22 cellular contexts compared by ENCODE assay signal in genomic region chr19:12837225-12837624, GRCh38. TPM values are rescaled to one million over a fixed set of nuclear protein-coding genes. Genes with fewer than 3 reads are reported as not detected.
A peak's percentile ranks its signal among the peaks of the same experiment; 100 is the strongest.
DNase-seq lines count a peak whose midpoint lies in the region; ATAC-seq, FAIRE-seq and TF ChIP-seq lines count a peak whose summit lies in the region.
"Had no signal": no experiment of that assay in that cellular context is flagged by ENCODE, and none has a peak within 500 bp of the region (broad histone marks: within the 10 kb centered on the region; RNA-seq: fewer than 3 reads in every experiment).

No MANE protein-coding gene starts in this region.

- H3K4me3 Mint-ChIP-seq in activated CD4-positive, alpha-beta memory T cell treated with anti-CD3 and anti-CD28 coated beads for 36 hours = no peak overlapping the region
- H3K4me3 Mint-ChIP-seq in activated CD4-positive, alpha-beta memory T cell treated with anti-CD3 and anti-CD28 coated beads, Interleukin-2, amount 10 ng/mL, durations not matched to agents 7 days and 5 days = no peak overlapping the region
- peak overlapping the region; percentile 79 for H3K4me3 Mint-ChIP-seq in neural crest cell

- FAIRE-seq in K562 (lab: Jason Lieb, UNC) (peak; percentile 15), D721Med (lab: Jason Lieb, UNC) (no peak), kidney (lab: Jason Lieb, UNC) (no peak)
- FAIRE-seq: A204.1, GM19239, islet of Langerhans had no signal

- in situ Hi-C loops in K562 (cut with MboI) = no loop called here

- H3K27me3 Mint-ChIP-seq in activated CD4-positive, alpha-beta memory T cell treated with anti-CD3 and anti-CD28 coated beads for 36 hours = peaks cover 70% of the 10 kb centered on the region
- peaks cover 77% of the 10 kb centered on the region for H3K27me3 Mint-ChIP-seq in activated CD4-positive, alpha-beta memory T cell treated with anti-CD3 and anti-CD28 coated beads, Interleukin-2, amount 10 ng/mL, durations not matched to agents 7 days and 5 days
- H3K27me3 Mint-ChIP-seq in neural crest cell (ENCODE audit: low read depth) = peaks cover 88% of the 10 kb centered on the region

- no peak for TF ChIP-seq EP300 in K562 (IDR thresholded peaks at IDR 0.05; ENCODE audit: low read length)

- H4K20me1 ChIP-seq in K562 (replicated peaks; ENCODE audit: control insufficient read depth, insufficient read depth, low read length) = peaks cover 15% of the 10 kb centered on the region

- ATAC-seq in K562 = no peak
- ATAC-seq in GM21423 (IDR thresholded peaks at IDR 0.05; ENCODE audit: unreplicated experiment) = no peak
- ATAC-seq: heart left ventricle had no signal

- H3K9me1 ChIP-seq in K562 (ENCODE audit: control insufficient read depth, insufficient read depth, low read length) = no peaks in the 10 kb centered on the region

- POLR2A ChIA-PET in activated CD4-positive, alpha-beta memory T cell treated with anti-CD3 and anti-CD28 coated beads for 36 hours (lab: Charles Lee) = no interaction called here
- POLR2A ChIA-PET in activated CD4-positive, alpha-beta memory T cell treated with anti-CD3 and anti-CD28 coated beads, Interleukin-2, amount 10 ng/mL, durations not matched to agents 7 days and 5 days (lab: Charles Lee) = interaction anchor here (0.7 to 1.2 kb wide), 2 partner anchors 9 to 35 kb away, joined by 3 read pairs; partner anchors contain the start of genes PRDX2 and THSD8
- POLR2A ChIA-PET in HEK293 (lab: Yijun Ruan, JAX) = no interaction called here
- POLR2A ChIA-PET in K562 (lab: Yijun Ruan, JAX) = interaction anchor here (0.9 kb wide), 1 partner anchor 70 kb away, joined by 4 read pairs; no protein-coding TSS in a partner anchor

- H3K4me2 ChIP-seq in K562 (ENCODE audit: insufficient read depth, low read length) = no peak overlapping the region

- H3K9ac ChIP-seq in K562 (ENCODE audit: insufficient read depth in 1 of 2, low read depth in 2 of 2, low read length in 2 of 2) (no peak overlapping the region), kidney (ENCODE audit: low read length in 2 of 2) (no peak overlapping the region)

- H3K27me3 ChIP-seq in K562 (ENCODE audit: control insufficient read depth in 2 of 2, insufficient read depth in 2 of 2, low read length in 2 of 2) = no peaks in the 10 kb centered on the region; a peak in 1 of 5 replicates

- no peaks in the 10 kb centered on the region for H3K36me3 ChIP-seq in HEK293 (ENCODE audit: control insufficient read depth in 2 of 2, insufficient read depth in 1 of 2, low read length in 2 of 2)
- peaks cover 2% of the 10 kb centered on the region; the same call in 1 of the 3 replicates for H3K36me3 ChIP-seq in K562 (ENCODE audit: control insufficient read depth, insufficient read depth, low read length)
- no peaks in the 10 kb centered on the region for H3K36me3 ChIP-seq in kidney (ENCODE audit: control insufficient read depth in 1 of 2, insufficient read depth in 2 of 2, low read length in 2 of 2)
- H3K36me3 ChIP-seq: adrenal gland, heart left ventricle, neutrophil had no signal

- no peak for DNase-seq in activated CD4-positive, alpha-beta memory T cell treated with anti-CD3 and anti-CD28 coated beads for 36 hours
- DNase-seq in activated CD4-positive, alpha-beta memory T cell treated with anti-CD3 and anti-CD28 coated beads, Interleukin-2, amount 10 ng/mL, durations not matched to agents 7 days and 5 days = no peak
- peak in 3 of 4 experiments; percentile 39 to 47 (median 44) for DNase-seq in K562 (ENCODE audit: extremely low read depth in 1 of 4, low spot score in 3 of 4)
- no peak for DNase-seq in neural crest cell (ENCODE audit: low read depth, low spot score)
- DNase-seq in D721Med (ENCODE audit: insufficient read length, low spot score) = no peak
- DNase-seq in kidney = no peak
- DNase-seq: adrenal gland, heart left ventricle, mesenchymal stem cell, NCI-H187, NCI-H446 treated with DMSO at 0.1 percent for 48 hours, Right ventricle myocardium superior had no signal

- TF ChIP-seq RAD21 in K562 (CRISPR knock-in tag; conservative IDR thresholded peaks at IDR 0.05 in 1 of 2, IDR thresholded peaks at IDR 0.05 in 1 of 2) = no peak

- H3K27ac ChIP-seq in HEK293 (ENCODE audit: extremely low read depth, low read depth, low read length) (no peak overlapping the region), K562 (ENCODE audit: extremely low read depth, low read depth, low read length) (no peak overlapping the region), kidney (ENCODE audit: low read depth in 2 of 2, low read length in 2 of 2) (no peak overlapping the region)
- H3K27ac ChIP-seq: adrenal gland, heart left ventricle, neutrophil had no signal

- 0 out of 2 replicates have a peak, but pooled peaks cover 2% of the 10 kb centered on the region for H3K4me1 ChIP-seq in HEK293 (ENCODE audit: control insufficient read depth, insufficient read depth, low read length)
- H3K4me1 ChIP-seq in K562 (replicated peaks in 1 of 2; ENCODE audit: control insufficient read depth in 2 of 2, insufficient read depth in 2 of 2, low read length in 2 of 2) = peaks cover 53 to 72% of the 10 kb centered on the region in 2 experiments
- H3K4me1 ChIP-seq in kidney (ENCODE audit: control insufficient read depth in 1 of 2, insufficient read depth in 1 of 2, low read depth in 1 of 2, low read length in 2 of 2) = peaks cover 0 to 5% of the 10 kb centered on the region in 2 donors

- no peak for TF ChIP-seq CTCF in HEK293 (tag by site-specific recombination; IDR thresholded peaks at IDR 0.05)
- no peak for TF ChIP-seq CTCF in K562 (IDR thresholded peaks at IDR 0.05 in 2 of 3, conservative IDR thresholded peaks at IDR 0.05 in 1 of 3; ENCODE audit: insufficient read depth in 2 of 3, low read depth in 1 of 3, low read length in 3 of 3)
- no peak for TF ChIP-seq CTCF in neural crest cell (conservative IDR thresholded peaks at IDR 0.05)
- no peak for TF ChIP-seq CTCF in D721Med (IDR thresholded peaks at IDR 0.05; ENCODE audit: insufficient read depth, missing control alignments)
- TF ChIP-seq CTCF in kidney (IDR thresholded peaks at IDR 0.05; ENCODE audit: borderline replicate concordance, extremely low read depth, insufficient read depth) = no peak

- no peaks in the 10 kb centered on the region for H3K36me3 Mint-ChIP-seq in activated CD4-positive, alpha-beta memory T cell treated with anti-CD3 and anti-CD28 coated beads for 36 hours
- no peaks in the 10 kb centered on the region for H3K36me3 Mint-ChIP-seq in activated CD4-positive, alpha-beta memory T cell treated with anti-CD3 and anti-CD28 coated beads, Interleukin-2, amount 10 ng/mL, durations not matched to agents 7 days and 5 days (ENCODE audit: low read depth)
- no peaks in the 10 kb centered on the region for H3K36me3 Mint-ChIP-seq in neural crest cell (ENCODE audit: low read depth)

- H2AFZ ChIP-seq in K562 (ENCODE audit: low read depth, low read length) = no peak overlapping the region

- intact Hi-C loops in activated CD4-positive, alpha-beta memory T cell treated with anti-CD3 and anti-CD28 coated beads for 36 hours (cut with micrococcal nuclease) = loop anchor here (5.0 kb wide), 2 partner anchors 35 to 60 kb away; partner anchors contain the start of genes HOOK2, PRDX2 and THSD8
- intact Hi-C loops in K562 (cut with micrococcal nuclease) = loop anchor here (5.0 kb wide), 1 partner anchor 50 kb away; the partner anchor contains the start of gene KLF1
- intact Hi-C loops in kidney (cut with DNase I) = no loop called here

- peaks cover 20% of the 10 kb centered on the region for H3K79me2 ChIP-seq in K562 (ENCODE audit: control insufficient read depth, insufficient read depth, low read length)

- WGBS in K562 (ENCODE audit: insufficient coverage, low coverage, missing lambda C conversion rate) = 54% methylated on average over 4 of the region's 4 CpGs

- H3K4me1 Mint-ChIP-seq in activated CD4-positive, alpha-beta memory T cell treated with anti-CD3 and anti-CD28 coated beads for 36 hours (ENCODE audit: low read depth) = peaks cover 44% of the 10 kb centered on the region
- H3K4me1 Mint-ChIP-seq in activated CD4-positive, alpha-beta memory T cell treated with anti-CD3 and anti-CD28 coated beads, Interleukin-2, amount 10 ng/mL, durations not matched to agents 7 days and 5 days = peaks cover 50% of the 10 kb centered on the region
- peaks cover 52% of the 10 kb centered on the region for H3K4me1 Mint-ChIP-seq in neural crest cell

- no peak for TF ChIP-seq POLR2A in K562 (conservative IDR thresholded peaks at IDR 0.05)

- no peaks in the 10 kb centered on the region for H3K9me3 Mint-ChIP-seq in activated CD4-positive, alpha-beta memory T cell treated with anti-CD3 and anti-CD28 coated beads for 36 hours
- no peaks in the 10 kb centered on the region for H3K9me3 Mint-ChIP-seq in activated CD4-positive, alpha-beta memory T cell treated with anti-CD3 and anti-CD28 coated beads, Interleukin-2, amount 10 ng/mL, durations not matched to agents 7 days and 5 days
- no peaks in the 10 kb centered on the region for H3K9me3 Mint-ChIP-seq in neural crest cell
- H3K9me3 Mint-ChIP-seq: central memory CD8-positive, alpha-beta T cell had no signal

- BruUV-seq in K562 (replicated peaks; lab: Mats Ljungman, UMichigan) = no TSS peak

- CTCF ChIA-PET in activated CD4-positive, alpha-beta memory T cell treated with anti-CD3 and anti-CD28 coated beads for 36 hours (lab: Charles Lee) = interaction anchor here (0.9 to 2.2 kb wide), 6 partner anchors 8 to 75 kb away, joined by 3 to 17 read pairs (median 4); no protein-coding TSS in a partner anchor
- CTCF ChIA-PET in activated CD4-positive, alpha-beta memory T cell treated with anti-CD3 and anti-CD28 coated beads, Interleukin-2, amount 10 ng/mL, durations not matched to agents 7 days and 5 days (lab: Charles Lee) = interaction anchor here (0.7 to 1.8 kb wide), 5 partner anchors 10 to 77 kb away, joined by 3 to 15 read pairs (median 3); no protein-coding TSS in a partner anchor
- CTCF ChIA-PET in HEK293 (lab: Yijun Ruan, JAX) (interaction anchor here (0.6 to 1.9 kb wide), 15 partner anchors 10 to 1819 kb away, joined by 3 to 12 read pairs (median 4); partner anchors contain the start of genes THSD8 and ZNF20), K562 (lab: Yijun Ruan, JAX; ENCODE audit: low intra/inter-chr PET ratio) (no interaction called here)

- peak overlapping the region; percentile 20 for H3K27ac Mint-ChIP-seq in activated CD4-positive, alpha-beta memory T cell treated with anti-CD3 and anti-CD28 coated beads for 36 hours
- H3K27ac Mint-ChIP-seq in activated CD4-positive, alpha-beta memory T cell treated with anti-CD3 and anti-CD28 coated beads, Interleukin-2, amount 10 ng/mL, durations not matched to agents 7 days and 5 days = no peak overlapping the region
- H3K27ac Mint-ChIP-seq in neural crest cell (ENCODE audit: unreplicated experiment) = no peak overlapping the region

- H3K9me3 ChIP-seq in HEK293 (ENCODE audit: control insufficient read depth, insufficient read depth, low read depth, low read length) = no peaks in the 10 kb centered on the region
- no peaks in the 10 kb centered on the region for H3K9me3 ChIP-seq in K562 (replicated peaks; ENCODE audit: control insufficient read depth, insufficient read depth, low read depth, low read length)
- no peaks in the 10 kb centered on the region for H3K9me3 ChIP-seq in kidney (ENCODE audit: control insufficient read depth in 1 of 2, low read length in 2 of 2)
- H3K9me3 ChIP-seq: adrenal gland, heart left ventricle, neutrophil had no signal

- no peak overlapping the region for H3K4me3 ChIP-seq in HEK293 (ENCODE audit: low read depth, low read length)
- H3K4me3 ChIP-seq in K562 = no peak overlapping the region
- no peak overlapping the region for H3K4me3 ChIP-seq in kidney (ENCODE audit: low read length in 2 of 2)
- H3K4me3 ChIP-seq: adrenal gland had no signal

RNA-seq across cellular contexts. Expression of gene MAST1, which starts 1.1 kb away (rescaled TPM):
- total RNA-seq in activated CD4-positive, alpha-beta memory T cell treated with anti-CD3 and anti-CD28 coated beads for 36 hours = 1 to 10 TPM; 1.7 to 2.3 TPM
- total RNA-seq in activated CD4-positive, alpha-beta memory T cell treated with anti-CD3 and anti-CD28 coated beads, Interleukin-2, amount 10 ng/mL, durations not matched to agents 7 days and 5 days = 1 to 10 TPM; 1.1 to 2.1 TPM
- 16.9 and 44.1 TPM in 2 replicates for total RNA-seq in K562 (2011; cell fraction: chromatin; rRNA removed; ENCODE audit: low replicate concordance)
- total RNA-seq in K562 (2011; cell fraction: nucleolus; rRNA removed) = 24.6 and 28.7 TPM in 2 replicates
- 19.8 and 23.5 TPM in 2 replicates for total RNA-seq in K562 (2011; cell fraction: nucleoplasm; rRNA removed)
- total RNA-seq in K562 (2014; rRNA removed) = 3.9 and 5.7 TPM in 2 replicates
- 1.9 and 2.8 TPM in 2 replicates for total RNA-seq in K562 (2014; rRNA removed; fragmentation: Illumina TruSeq; extraction: Trizol)
- total RNA-seq in K562 (2015; rRNA removed; fragmentation: Illumina TruSeq; extraction: Trizol) = 2.9 and 3.1 TPM in 2 replicates
- 10.3 and 12.1 TPM in 2 replicates for total RNA-seq in K562 (2021)
- polyA plus RNA-seq in K562 (2011; rRNA removed) = 8.2 and 17.4 TPM in 2 replicates
- 12.7 and 13.3 TPM in 2 replicates for polyA plus RNA-seq in K562 (2011; cell fraction: cytosol; rRNA removed)
- polyA plus RNA-seq in K562 (2011; cell fraction: nucleus; rRNA removed) = 58.3 and 58.5 TPM in 2 replicates
- 6.0 and 9.1 TPM in 2 replicates for polyA plus RNA-seq in K562 (2012)
- polyA plus RNA-seq in K562 (2014; fragmentation: Illumina TruSeq; extraction: Trizol) = 6.4 and 8.8 TPM in 2 replicates
- polyA plus RNA-seq in K562 (2014; fragmentation: Nextera tagmentation; extraction: Ambion mirVana) = under 1 TPM; 0.48 to 0.67 TPM
- 7.6 and 10.5 TPM in 2 replicates for polyA plus RNA-seq in K562 (2014; rRNA removed)
- polyA minus RNA-seq in K562 (2011; rRNA and poly(A)+ RNA removed) = 5.9 and 8.4 TPM in 2 replicates
- 9.2 and 12.7 TPM in 2 replicates for polyA minus RNA-seq in K562 (2011; cell fraction: cytosol; rRNA and poly(A)+ RNA removed)
- 6.7 and 10.0 TPM in 2 replicates for polyA minus RNA-seq in K562 (2011; cell fraction: nucleus; rRNA and poly(A)+ RNA removed)
- 16.7 and 17.7 TPM in 2 replicates for total RNA-seq in neural crest cell
- total RNA-seq in kidney = 0.35 TPM
- polyA plus RNA-seq in kidney (ENCODE audit: insufficient read depth, low read depth, low replicate concordance) = 0.39 TPM
- total RNA-seq: Right ventricle myocardium superior had no signal

RNA-seq across cellular contexts. Expression of gene RTBDN, which starts 2.8 kb away (rescaled TPM):
- total RNA-seq in activated CD4-positive, alpha-beta memory T cell treated with anti-CD3 and anti-CD28 coated beads for 36 hours = not detected
- total RNA-seq in activated CD4-positive, alpha-beta memory T cell treated with anti-CD3 and anti-CD28 coated beads, Interleukin-2, amount 10 ng/mL, durations not matched to agents 7 days and 5 days = not detected
- 0.76 and 1.6 TPM in 2 replicates for total RNA-seq in K562 (2011; cell fraction: chromatin; rRNA removed; ENCODE audit: low replicate concordance)
- total RNA-seq in K562 (2011; cell fraction: nucleolus; rRNA removed) = 2.8 and 3.8 TPM in 2 replicates
- total RNA-seq in K562 (2011; cell fraction: nucleoplasm; rRNA removed) = 3.1 and 3.4 TPM in 2 replicates
- total RNA-seq in K562 (2014; rRNA removed) (0.73 and 1.1 TPM in 2 replicates), K562 (2014; rRNA removed; fragmentation: Illumina TruSeq; extraction: Trizol) (0.19 and 0.22 TPM in 2 replicates), K562 (2015; rRNA removed; fragmentation: Illumina TruSeq; extraction: Trizol) (0.40 and 1.1 TPM in 2 replicates), K562 (2021) (0.69 and 2.3 TPM in 2 replicates), neural crest cell (0.36 TPM in 1 of 2 replicates, not detected in the other), kidney (not detected)
- polyA plus RNA-seq in K562 (2011; rRNA removed) (0.86 and 0.87 TPM in 2 replicates), K562 (2014; fragmentation: Illumina TruSeq; extraction: Trizol) (0.96 and 1.2 TPM in 2 replicates), K562 (2014; fragmentation: Nextera tagmentation; extraction: Ambion mirVana) (under 1 TPM in 1 of 2 experiments, not detected in 1; 0.20 TPM), K562 (2014; rRNA removed) (0.58 and 1.9 TPM in 2 replicates), kidney (ENCODE audit: insufficient read depth, low read depth, low replicate concordance) (not detected)
- 1.4 and 1.9 TPM in 2 replicates for polyA plus RNA-seq in K562 (2011; cell fraction: cytosol; rRNA removed)
- 0.63 and 1.0 TPM in 2 replicates for polyA plus RNA-seq in K562 (2011; cell fraction: nucleus; rRNA removed)
- polyA plus RNA-seq in K562 (2012) = 2.0 and 3.5 TPM in 2 replicates
- polyA minus RNA-seq in K562 (2011; rRNA and poly(A)+ RNA removed) = not detected in 2 replicates
- 1.7 TPM in 1 of 2 replicates, not detected in the other for polyA minus RNA-seq in K562 (2011; cell fraction: cytosol; rRNA and poly(A)+ RNA removed)
- 0.56 TPM in 1 of 2 replicates, not detected in the other for polyA minus RNA-seq in K562 (2011; cell fraction: nucleus; rRNA and poly(A)+ RNA removed)
- total RNA-seq: fibroblast of lung; heart left ventricle; Right ventricle myocardium superior; T-helper 2 cell treated with Interferon-gamma antibody and Interleukin-4, amounts not matched to agents 100 ng/mL and 5 ng/mL, for 36 hours; urinary bladder had no signal
- polyA plus RNA-seq: fibroblast of lung, heart left ventricle had no signal

RNA-seq across cellular contexts. Expression of gene RNASEH2A, which starts 30.8 kb away (rescaled TPM):
- 10 to 100 TPM; 61.9 to 66.8 TPM for total RNA-seq in activated CD4-positive, alpha-beta memory T cell treated with anti-CD3 and anti-CD28 coated beads for 36 hours
- 10 to 100 TPM; 34.8 to 38.4 TPM for total RNA-seq in activated CD4-positive, alpha-beta memory T cell treated with anti-CD3 and anti-CD28 coated beads, Interleukin-2, amount 10 ng/mL, durations not matched to agents 7 days and 5 days
- 24.8 and 63.1 TPM in 2 replicates for total RNA-seq in K562 (2011; cell fraction: chromatin; rRNA removed; ENCODE audit: low replicate concordance)
- total RNA-seq in K562 (2011; cell fraction: nucleolus; rRNA removed) = 48.6 and 51.0 TPM in 2 replicates
- 42.1 and 45.2 TPM in 2 replicates for total RNA-seq in K562 (2011; cell fraction: nucleoplasm; rRNA removed)
- total RNA-seq in K562 (2014; rRNA removed) (62.7 and 80.8 TPM in 2 replicates), K562 (2014; rRNA removed; fragmentation: Illumina TruSeq; extraction: Trizol) (36.7 TPM in 2 replicates), K562 (2015; rRNA removed; fragmentation: Illumina TruSeq; extraction: Trizol) (60.2 and 61.7 TPM in 2 replicates), K562 (2021) (53.9 and 64.1 TPM in 2 replicates), neural crest cell (74.5 and 87.4 TPM in 2 replicates), kidney (7.9 TPM)
- polyA plus RNA-seq in K562 (2011; rRNA removed) (60.7 and 62.8 TPM in 2 replicates), K562 (2014; fragmentation: Illumina TruSeq; extraction: Trizol) (46.9 and 74.6 TPM in 2 replicates), K562 (2014; fragmentation: Nextera tagmentation; extraction: Ambion mirVana) (10 to 100 TPM; 22.3 to 34.6 TPM), K562 (2014; rRNA removed) (78.0 and 107 TPM in 2 replicates), kidney (ENCODE audit: insufficient read depth, low read depth, low replicate concordance) (1.3 TPM)
- polyA plus RNA-seq in K562 (2011; cell fraction: cytosol; rRNA removed) = 109 and 127 TPM in 2 replicates
- polyA plus RNA-seq in K562 (2011; cell fraction: nucleus; rRNA removed) = 59.9 and 78.3 TPM in 2 replicates
- polyA plus RNA-seq in K562 (2012) = 43.0 and 67.1 TPM in 2 replicates
- polyA minus RNA-seq in K562 (2011; rRNA and poly(A)+ RNA removed) = 62.8 and 83.0 TPM in 2 replicates
- polyA minus RNA-seq in K562 (2011; cell fraction: cytosol; rRNA and poly(A)+ RNA removed) = 47.4 and 60.5 TPM in 2 replicates
- 17.8 and 23.9 TPM in 2 replicates for polyA minus RNA-seq in K562 (2011; cell fraction: nucleus; rRNA and poly(A)+ RNA removed)

RNA-seq across cellular contexts. Expression of gene THSD8, which starts 35.4 kb away (rescaled TPM):
- total RNA-seq in activated CD4-positive, alpha-beta memory T cell treated with anti-CD3 and anti-CD28 coated beads for 36 hours = 10 to 100 TPM; 42.4 to 44.6 TPM
- 10 to 100 TPM; 19.2 to 25.5 TPM for total RNA-seq in activated CD4-positive, alpha-beta memory T cell treated with anti-CD3 and anti-CD28 coated beads, Interleukin-2, amount 10 ng/mL, durations not matched to agents 7 days and 5 days
- not detected in 2 replicates for total RNA-seq in K562 (2011; cell fraction: chromatin; rRNA removed; ENCODE audit: low replicate concordance)
- not detected in 2 replicates for total RNA-seq in K562 (2011; cell fraction: nucleolus; rRNA removed)
- not detected in 2 replicates for total RNA-seq in K562 (2011; cell fraction: nucleoplasm; rRNA removed)
- total RNA-seq in K562 (2014; rRNA removed) = 0.37 TPM in 1 of 2 replicates, not detected in the other
- 16.2 and 27.6 TPM in 2 replicates for total RNA-seq in K562 (2014; rRNA removed; fragmentation: Illumina TruSeq; extraction: Trizol)
- total RNA-seq in K562 (2015; rRNA removed; fragmentation: Illumina TruSeq; extraction: Trizol) = 8.4 TPM in 1 of 2 replicates, not detected in the other
- 42.4 and 49.3 TPM in 2 replicates for total RNA-seq in K562 (2021)
- polyA plus RNA-seq in K562 (2011; rRNA removed) = 11.9 and 13.4 TPM in 2 replicates
- 4.1 TPM in 1 of 2 replicates, not detected in the other for polyA plus RNA-seq in K562 (2011; cell fraction: cytosol; rRNA removed)
- 3.7 and 3.9 TPM in 2 replicates for polyA plus RNA-seq in K562 (2011; cell fraction: nucleus; rRNA removed)
- 43.9 and 89.6 TPM in 2 replicates for polyA plus RNA-seq in K562 (2012)
- polyA plus RNA-seq in K562 (2014; fragmentation: Illumina TruSeq; extraction: Trizol) = 3.5 and 28.6 TPM in 2 replicates
- polyA plus RNA-seq in K562 (2014; fragmentation: Nextera tagmentation; extraction: Ambion mirVana) = 10 to 100 TPM; 13.2 to 19.9 TPM
- polyA plus RNA-seq in K562 (2014; rRNA removed) = not detected in 2 replicates
- polyA minus RNA-seq in K562 (2011; rRNA and poly(A)+ RNA removed) = 10.0 and 14.0 TPM in 2 replicates
- not detected in 2 replicates for polyA minus RNA-seq in K562 (2011; cell fraction: cytosol; rRNA and poly(A)+ RNA removed)
- polyA minus RNA-seq in K562 (2011; cell fraction: nucleus; rRNA and poly(A)+ RNA removed) = not detected in 2 replicates
- 34.7 and 49.1 TPM in 2 replicates for total RNA-seq in neural crest cell
- 3.2 TPM for total RNA-seq in kidney
- polyA plus RNA-seq in kidney (ENCODE audit: insufficient read depth, low read depth, low replicate concordance) = 10.0 TPM
- total RNA-seq: fibroblast of lung, urinary bladder had no signal
- polyA plus RNA-seq: fibroblast of lung, urinary bladder had no signal

RNA-seq across cellular contexts. Expression of gene PRDX2, which starts 35.6 kb away (rescaled TPM):
- total RNA-seq in activated CD4-positive, alpha-beta memory T cell treated with anti-CD3 and anti-CD28 coated beads for 36 hours = 100 to 1,000 TPM; 253 to 258 TPM
- total RNA-seq in activated CD4-positive, alpha-beta memory T cell treated with anti-CD3 and anti-CD28 coated beads, Interleukin-2, amount 10 ng/mL, durations not matched to agents 7 days and 5 days = 100 to 1,000 TPM; 234 to 240 TPM
- total RNA-seq in K562 (2011; cell fraction: chromatin; rRNA removed; ENCODE audit: low replicate concordance) = 60.0 and 151 TPM in 2 replicates
- 145 and 159 TPM in 2 replicates for total RNA-seq in K562 (2011; cell fraction: nucleolus; rRNA removed)
- total RNA-seq in K562 (2011; cell fraction: nucleoplasm; rRNA removed) = 97.9 and 99.4 TPM in 2 replicates
- total RNA-seq in K562 (2014; rRNA removed) (416 and 546 TPM in 2 replicates), K562 (2014; rRNA removed; fragmentation: Illumina TruSeq; extraction: Trizol) (152 and 249 TPM in 2 replicates), K562 (2015; rRNA removed; fragmentation: Illumina TruSeq; extraction: Trizol) (343 and 347 TPM in 2 replicates), K562 (2021) (415 and 416 TPM in 2 replicates), neural crest cell (651 and 672 TPM in 2 replicates), kidney (171 TPM)
- polyA plus RNA-seq in K562 (2011; rRNA removed) (206 and 256 TPM in 2 replicates), K562 (2014; fragmentation: Illumina TruSeq; extraction: Trizol) (650 and 698 TPM in 2 replicates), K562 (2014; fragmentation: Nextera tagmentation; extraction: Ambion mirVana) (1,000 to 10,000 TPM in 1 of 2 experiments, 100 to 1,000 TPM in 1; 938 to 1,183 TPM), K562 (2014; rRNA removed) (280 and 401 TPM in 2 replicates), kidney (ENCODE audit: insufficient read depth, low read depth, low replicate concordance) (664 TPM)
- 525 and 683 TPM in 2 replicates for polyA plus RNA-seq in K562 (2011; cell fraction: cytosol; rRNA removed)
- polyA plus RNA-seq in K562 (2011; cell fraction: nucleus; rRNA removed) = 194 and 225 TPM in 2 replicates
- polyA plus RNA-seq in K562 (2012) = 497 and 514 TPM in 2 replicates
- polyA minus RNA-seq in K562 (2011; rRNA and poly(A)+ RNA removed) = 113 and 153 TPM in 2 replicates
- polyA minus RNA-seq in K562 (2011; cell fraction: cytosol; rRNA and poly(A)+ RNA removed) = 241 TPM in 2 replicates
- polyA minus RNA-seq in K562 (2011; cell fraction: nucleus; rRNA and poly(A)+ RNA removed) = 31.6 and 53.0 TPM in 2 replicates

Comparison
In these comparisons a context has a peak if more than half of its experiments do, and no peak if none do; other contexts are left out.
1. POLR2A ChIA-PET loops: an anchor here in activated CD4-positive, alpha-beta memory T cell treated with anti-CD3 and anti-CD28 coated beads, Interleukin-2, amount 10 ng/mL, durations not matched to agents 7 days and 5 days (0.7 to 1.2 kb wide) and K562 (0.9 kb wide); none called in activated CD4-positive, alpha-beta memory T cell treated with anti-CD3 and anti-CD28 coated beads for 36 hours and HEK293.
2. DNase-seq: peak in K562 (3 of 4); none in activated CD4-positive, alpha-beta memory T cell treated with anti-CD3 and anti-CD28 coated beads for 36 hours (single experiment), activated CD4-positive, alpha-beta memory T cell treated with anti-CD3 and anti-CD28 coated beads, Interleukin-2, amount 10 ng/mL, durations not matched to agents 7 days and 5 days (single experiment), neural crest cell (single experiment), D721Med (single experiment) and kidney (single experiment).